19 cellular contexts compared by ENCODE assay signal in genomic region chr1:204532832-204533231, GRCh38.
"Had no signal": no experiment of that assay in that cellular context is flagged by ENCODE, and none has a peak within 500 bp of the region (broad histone marks: within the 10 kb centered on the region; RNA-seq: fewer than 3 reads in every experiment).

No MANE protein-coding gene starts in this region.

- H3K4me3 Mint-ChIP-seq: activated naive CD4-positive, alpha-beta T cell treated with anti-CD3 and anti-CD28 coated beads, Interleukin-2, amount 10 ng/mL, durations not matched to agents 7 days and 5 days; nephron; T-helper 1 cell treated with Interleukin-12 subunit alpha and Interleukin-12 subunit beta and Interleukin-4 antibody, amounts not matched to agents 30 μg/mL and 1 μg/mL, for 36 hours had no signal

- H3K9me3 ChIP-seq: spleen, thyroid gland had no signal

- DNase-seq: activated effector memory CD4-positive, alpha-beta T cell treated with Interleukin-2 at 50 U/mL for 16 hours; activated naive CD4-positive, alpha-beta T cell treated with anti-CD3 and anti-CD28 coated beads, Interleukin-2, amount 10 ng/mL, durations not matched to agents 7 days and 5 days; activated T-cell treated with anti-CD3 and anti-CD28 coated beads for 4 hours; amniotic stem cell; foreskin fibroblast; left cardiac atrium; mesendoderm; occipital lobe; posterior cingulate gyrus; spleen; stimulated activated CD4-positive, alpha-beta T cell treated with anti-CD3 and anti-CD28 coated beads, Interleukin-4, amount 100 ng/mL, for 4 hours; stimulated activated naive CD4-positive, alpha-beta T cell; thyroid gland had no signal

- H3K9me3 Mint-ChIP-seq: activated naive CD4-positive, alpha-beta T cell treated with anti-CD3 and anti-CD28 coated beads, Interleukin-2, amount 10 ng/mL, durations not matched to agents 7 days and 5 days; nephron; T-helper 1 cell treated with Interleukin-12 subunit alpha and Interleukin-12 subunit beta and Interleukin-4 antibody, amounts not matched to agents 30 μg/mL and 1 μg/mL, for 36 hours had no signal

- H3K4me1 ChIP-seq: thyroid gland had no signal

- H3K27ac ChIP-seq: cardiac muscle cell, epithelial cell of prostate, hepatocyte, spleen, thyroid gland had no signal

- H3K4me1 Mint-ChIP-seq: nephron had no signal

- ATAC-seq: activated CD4-positive, CD25-positive, alpha-beta regulatory T cell treated with anti-CD3 and anti-CD28 coated beads, Interleukin-2, amount 50 U/mL, for 24 hours; left cardiac atrium had no signal

- H3K27me3 Mint-ChIP-seq: activated naive CD4-positive, alpha-beta T cell treated with anti-CD3 and anti-CD28 coated beads, Interleukin-2, amount 10 ng/mL, durations not matched to agents 7 days and 5 days had no signal

- H3K4me3 ChIP-seq: cardiac muscle cell, hepatocyte, spleen, thyroid gland had no signal

- H3K27ac Mint-ChIP-seq: activated naive CD4-positive, alpha-beta T cell treated with anti-CD3 and anti-CD28 coated beads, Interleukin-2, amount 10 ng/mL, durations not matched to agents 7 days and 5 days; nephron; T-helper 1 cell treated with Interleukin-12 subunit alpha and Interleukin-12 subunit beta and Interleukin-4 antibody, amounts not matched to agents 30 μg/mL and 1 μg/mL, for 36 hours had no signal

- H3K27me3 ChIP-seq: cardiac muscle cell, hepatocyte, spleen, thyroid gland had no signal
